ENCODE assay signal across 8 cellular contexts in genomic region chr18:48947583-48947982, GRCh38. TPM values are rescaled to one million over a fixed set of nuclear protein-coding genes. Genes with fewer than 3 reads are reported as not detected.
DNase-seq lines count a peak whose midpoint lies in the region; ATAC-seq, FAIRE-seq and TF ChIP-seq lines count a peak whose summit lies in the region.

No MANE protein-coding gene starts in this region.

- DNase-seq in A549 (ENCODE audit: low read depth in 1 of 2, low spot score in 1 of 2) (no peak), MCF 10A (ENCODE audit: unreplicated experiment) (no peak), lung (ENCODE audit: low spot score) (no peak), upper lobe of left lung (peak in 1 of 2 donors; percentile 65), GM03348 (ENCODE audit: low spot score) (no peak), NCI-H2081 (lab: John Stamatoyannopoulos, UW) (no peak), DMS79 treated with DMSO at 0.1 percent for 48 hours (lab: John Stamatoyannopoulos, UW) (no peak)

- no peak for TF ChIP-seq RAD21 in A549 (conservative IDR thresholded peaks at IDR 0.05 in 1 of 2, IDR thresholded peaks at IDR 0.05 in 1 of 2)

- TF ChIP-seq POLR2A in A549 (IDR thresholded peaks at IDR 0.05; ENCODE audit: low read length) (no peak), upper lobe of left lung (IDR thresholded peaks at IDR 0.05) (no peak)

- peak overlapping the region; percentile 97 for H3K4me2 ChIP-seq in A549

- no peaks in the 10 kb centered on the region for H3K9me3 Mint-ChIP-seq in MCF 10A (ENCODE audit: unreplicated experiment)

- ATAC-seq in A549 (no peak), lung (ENCODE audit: insufficient read depth, low FRiP score) (no peak), upper lobe of left lung (ENCODE audit: low FRiP score in 2 of 2) (no peak)

- H3K4me3 Mint-ChIP-seq in MCF 10A (ENCODE audit: unreplicated experiment): peak overlapping the region; percentile 91

- no peaks in the 10 kb centered on the region for H3K27me3 Mint-ChIP-seq in MCF 10A (ENCODE audit: insufficient read depth, unreplicated experiment)

- 0% methylated on average over 2 of the region's 3 CpGs for WGBS in A549 (ENCODE audit: missing lambda C conversion rate)
- WGBS in lung, 2 donors: 28 to 57% methylated on average over 3 of the region's 3 CpGs
- 26 to 32% methylated on average over 3 of the region's 3 CpGs for WGBS in upper lobe of left lung, 2 donors

- H3K36me3 ChIP-seq in HUES48 (ENCODE audit: control insufficient read depth, insufficient read depth, low read length): peaks cover 40% of the 10 kb centered on the region
- H3K36me3 ChIP-seq in lung (ENCODE audit: control insufficient read depth in 2 of 2, insufficient read depth in 2 of 2, low read length in 2 of 2): peaks cover 0 to 10% of the 10 kb centered on the region in 2 donors
- H3K36me3 ChIP-seq in upper lobe of left lung: peaks cover 0 to 34% (median 7%) of the 10 kb centered on the region in 4 donors

- H3K9me3 ChIP-seq in A549 (no peaks in the 10 kb centered on the region), HUES48 (ENCODE audit: control insufficient read depth, insufficient read depth, low read length) (no peaks in the 10 kb centered on the region), lung (ENCODE audit: control insufficient read depth in 2 of 2, insufficient read depth in 1 of 2, low read length in 1 of 2) (no peaks in the 10 kb centered on the region), upper lobe of left lung (no peaks in the 10 kb centered on the region)

- no peak for FAIRE-seq in A549 (lab: Jason Lieb, UNC)

- H3K36me3 Mint-ChIP-seq in MCF 10A (ENCODE audit: insufficient read depth, unreplicated experiment): peaks cover 6% of the 10 kb centered on the region

- CTCF ChIA-PET in A549 (lab: Yijun Ruan, JAX): interaction anchor here (0.7 to 3.4 kb wide), 5 partner anchors 14 to 170 kb away, joined by 3 to 15 read pairs (median 6); no protein-coding TSS in a partner anchor
- CTCF ChIA-PET in MCF 10A (lab: Yijun Ruan, JAX): interaction anchor here (0.5 to 2.2 kb wide), 7 partner anchors 10 to 306 kb away, joined by 3 to 6 read pairs (median 3); no protein-coding TSS in a partner anchor

- intact Hi-C loops in MCF 10A (cut with micrococcal nuclease): loop anchor here (5.0 kb wide), 1 partner anchor 290 kb away; no protein-coding TSS in a partner anchor

- TF ChIP-seq EP300 in A549 (IDR thresholded peaks at IDR 0.05): no peak
- TF ChIP-seq EP300 in upper lobe of left lung (IDR thresholded peaks at IDR 0.05): no peak

- H3K27ac Mint-ChIP-seq in MCF 10A (ENCODE audit: low read depth, unreplicated experiment): peak overlapping the region; percentile 36

- POLR2A ChIA-PET in A549 (lab: Yijun Ruan, JAX): interaction anchor here (0.6 kb wide), 1 partner anchor 231 kb away, joined by 5 read pairs; no protein-coding TSS in a partner anchor
- POLR2A ChIA-PET in MCF 10A (lab: Yijun Ruan, JAX): interaction anchor here (0.7 to 2.7 kb wide), 9 partner anchors 8 to 539 kb away, joined by 3 to 16 read pairs (median 5); partner anchors contain the start of gene C18orf32

- BruUV-seq in MCF 10A (replicated peaks; lab: Mats Ljungman, UMichigan): no TSS peak

- H3K27ac ChIP-seq in A549: peak overlapping the region; percentile 92 to 99
- H3K27ac ChIP-seq in HUES48 (ENCODE audit: low read depth, low read length): no peak overlapping the region
- H3K27ac ChIP-seq in lung (ENCODE audit: low read depth in 1 of 2, low read length in 1 of 2): peak overlapping the region; percentile 58 to 88
- peak overlapping the region; percentile 95 to 98 (median 96) for H3K27ac ChIP-seq in upper lobe of left lung

- H3K4me1 ChIP-seq in A549 (peaks cover 40% of the 10 kb centered on the region), HUES48 (ENCODE audit: control insufficient read depth, insufficient read depth, low read length) (peaks cover 56% of the 10 kb centered on the region), lung (ENCODE audit: control insufficient read depth in 2 of 2, insufficient read depth in 2 of 2, low read length in 2 of 2) (peaks cover 7 to 32% of the 10 kb centered on the region in 2 donors), upper lobe of left lung (peaks cover 42 to 58% (median 52%) of the 10 kb centered on the region in 4 donors)

- no peak for TF ChIP-seq CTCF in A549 (IDR thresholded peaks at IDR 0.05)
- TF ChIP-seq CTCF in MCF 10A (IDR thresholded peaks at IDR 0.05; ENCODE audit: unreplicated experiment): no peak
- TF ChIP-seq CTCF in lung (IDR thresholded peaks at IDR 0.05; ENCODE audit: control extremely low read depth, extremely low read depth): no peak
- TF ChIP-seq CTCF in upper lobe of left lung (IDR thresholded peaks at IDR 0.05): no peak

- peaks cover 41% of the 10 kb centered on the region for H3K4me1 Mint-ChIP-seq in MCF 10A (ENCODE audit: insufficient read depth, unreplicated experiment)

- peaks cover 11% of the 10 kb centered on the region; the same call in 1 of the 2 replicates for H3K27me3 ChIP-seq in HUES48 (ENCODE audit: control insufficient read depth, insufficient read depth, low read length)
- H3K27me3 ChIP-seq in lung (ENCODE audit: control insufficient read depth, insufficient read depth): no peaks in the 10 kb centered on the region
- no peaks in the 10 kb centered on the region for H3K27me3 ChIP-seq in upper lobe of left lung

- peak overlapping the region; percentile 80 for H3K4me3 ChIP-seq in A549
- H3K4me3 ChIP-seq in HUES48 (ENCODE audit: low read depth, low read length): peak overlapping the region; percentile 70
- peak overlapping the region; percentile 62 for H3K4me3 ChIP-seq in lung
- peak overlapping the region; percentile 78 to 97 (median 94) for H3K4me3 ChIP-seq in upper lobe of left lung

- no peak overlapping the region for H3K9ac ChIP-seq in HUES48 (ENCODE audit: low read depth, low read length)

TF ChIP-seq in A549, 52 proteins besides CTCF, POLR2A, EP300 and RAD21:
- TF ChIP-seq RCOR1 (IDR thresholded peaks at IDR 0.05; ENCODE audit: low read depth, low read length): no peak
- no peak for TF ChIP-seq MAZ (IDR thresholded peaks at IDR 0.05; ENCODE audit: borderline replicate concordance, low read depth, low read length)
- TF ChIP-seq HOXB13 (CRISPR knock-in tag; IDR thresholded peaks at IDR 0.05; ENCODE audit: low read depth): no peak
- no peak for TF ChIP-seq MAFK (IDR thresholded peaks at IDR 0.05; ENCODE audit: partially characterized antibody)
- no peak for TF ChIP-seq ATOH8 (CRISPR knock-in tag; IDR thresholded peaks at IDR 0.05; ENCODE audit: low read depth)
- TF ChIP-seq EHMT2 (IDR thresholded peaks at IDR 0.05; ENCODE audit: low read depth): no peak
- no peak for TF ChIP-seq PHF8 (IDR thresholded peaks at IDR 0.05; ENCODE audit: borderline replicate concordance, low read depth)
- no peak for TF ChIP-seq JUNB (IDR thresholded peaks at IDR 0.05)
- no peak for TF ChIP-seq KDM1A (IDR thresholded peaks at IDR 0.05; ENCODE audit: low read depth)
- TF ChIP-seq JUN (IDR thresholded peaks at IDR 0.05): no peak
- no peak for TF ChIP-seq ZNF302 (CRISPR knock-in tag; IDR thresholded peaks at IDR 0.05)
- no peak for TF ChIP-seq CHD2 (IDR thresholded peaks at IDR 0.05; ENCODE audit: low read length, partially characterized antibody)
- TF ChIP-seq HMGXB4 (CRISPR knock-in tag; IDR thresholded peaks at IDR 0.05; ENCODE audit: borderline replicate concordance): no peak
- no peak for TF ChIP-seq BHLHE40 (IDR thresholded peaks at IDR 0.05; ENCODE audit: low read depth, low read length)
- no peak for TF ChIP-seq MAX (IDR thresholded peaks at IDR 0.05)
- TF ChIP-seq FOXS1 (CRISPR knock-in tag; IDR thresholded peaks at IDR 0.05): no peak
- no peak for TF ChIP-seq FOSL2 (IDR thresholded peaks at IDR 0.05)
- no peak for TF ChIP-seq FOSL2 (CRISPR knock-in tag; IDR thresholded peaks at IDR 0.05)
- no peak for TF ChIP-seq FOSB (CRISPR knock-in tag; IDR thresholded peaks at IDR 0.05)
- TF ChIP-seq MYC (IDR thresholded peaks at IDR 0.05; ENCODE audit: borderline replicate concordance, low read length): no peak
TF ChIP-seq in A549: peak in this region for 0.

RNA-seq across cellular contexts. Expression of gene SMAD7, which starts 3.2 kb away (rescaled TPM):
- polyA plus RNA-seq in A549 (2011; rRNA removed): 18.9 and 19.9 TPM in 2 replicates
- polyA plus RNA-seq in A549 (2012; cell fraction: cytosol; rRNA removed): 38.2 and 48.5 TPM in 2 replicates
- 76.0 and 84.4 TPM in 2 replicates for polyA plus RNA-seq in A549 (2012; cell fraction: nucleus; rRNA removed)
- polyA plus RNA-seq in A549 (2017; fragmentation: RNase III; extraction: RNeasy Plus Mini Kit Qiagen cat#74134 plus additional on column Dnase treatment): 26.9 to 29.1 TPM (median 29.0 TPM) in 3 replicates
- polyA minus RNA-seq in A549 (2011; rRNA and poly(A)+ RNA removed): 51.4 and 52.2 TPM in 2 replicates
- 9.8 and 12.3 TPM in 2 replicates for total RNA-seq in MCF 10A (2022)
- 10 to 100 TPM; 39.1 to 58.8 TPM for total RNA-seq in lung
- polyA plus RNA-seq in lung: 10 to 100 TPM; 11.8 to 32.5 TPM
- 10 to 100 TPM; 39.6 to 89.0 (median 61.5) TPM for total RNA-seq in upper lobe of left lung
